Comparison of ENCODE assay signal across 15 cellular contexts in genomic region chr4:145066063-145066501, GRCh38. TPM values are rescaled to one million over a fixed set of nuclear protein-coding genes. Genes with fewer than 3 reads are reported as not detected.
DNase-seq lines count a peak whose midpoint lies in the region; ATAC-seq and TF ChIP-seq lines count a peak whose summit lies in the region.
"Had no signal": no experiment of that assay in that cellular context is flagged by ENCODE, and none has a peak within 500 bp of the region (broad histone marks: within the 10 kb centered on the region; RNA-seq: fewer than 3 reads in every experiment).

No MANE protein-coding gene starts in this region.

- H3K4me1 Mint-ChIP-seq in MCF 10A (ENCODE audit: insufficient read depth, unreplicated experiment): peaks cover 5% of the 10 kb centered on the region

- ATAC-seq in PC-3 (peak; percentile 51), HG02884 (IDR thresholded peaks at IDR 0.05; ENCODE audit: unreplicated experiment) (no peak), HG02840 (IDR thresholded peaks at IDR 0.05; ENCODE audit: low FRiP score, unreplicated experiment) (no peak)
- ATAC-seq: gastrocnemius medialis had no signal

- H3K27ac ChIP-seq in breast epithelium (no peak overlapping the region), PC-3 (ENCODE audit: low read length) (no peak overlapping the region), transverse colon (peak overlapping the region; percentile 39 to 74 (median 53))
- H3K27ac ChIP-seq: gastrocnemius medialis had no signal

- H2AFZ ChIP-seq in PC-3 (ENCODE audit: low read length): no peak overlapping the region

- TF ChIP-seq CTCF in MCF 10A (IDR thresholded peaks at IDR 0.05; ENCODE audit: unreplicated experiment): no peak
- no peak for TF ChIP-seq CTCF in breast epithelium (IDR thresholded peaks at IDR 0.05)
- no peak for TF ChIP-seq CTCF in PC-3 (conservative IDR thresholded peaks at IDR 0.05; ENCODE audit: low read depth, low read length)
- TF ChIP-seq CTCF in transverse colon (IDR thresholded peaks at IDR 0.05): no peak

- no peaks in the 10 kb centered on the region for H3K4me1 ChIP-seq in breast epithelium
- peaks cover 6% of the 10 kb centered on the region for H3K4me1 ChIP-seq in PC-3 (ENCODE audit: insufficient read depth, low read length)
- peaks cover 0 to 15% (median 7%) of the 10 kb centered on the region in 4 donors for H3K4me1 ChIP-seq in transverse colon
- H3K4me1 ChIP-seq: gastrocnemius medialis had no signal

- no peaks in the 10 kb centered on the region for H3K9me3 Mint-ChIP-seq in MCF 10A (ENCODE audit: unreplicated experiment)
- H3K9me3 Mint-ChIP-seq: dendritic cell treated with granulocyte-macrophage colony-stimulating factor and Interleukin-4, amounts not matched to agents 40 ng/mL and 50 ng/mL, for 4 days had no signal

- no peaks in the 10 kb centered on the region for H3K9me3 ChIP-seq in breast epithelium
- no peaks in the 10 kb centered on the region for H3K9me3 ChIP-seq in PC-3 (ENCODE audit: low read length)
- H3K9me3 ChIP-seq in transverse colon: no peaks in the 10 kb centered on the region
- H3K9me3 ChIP-seq: gastrocnemius medialis had no signal

- H3K27ac Mint-ChIP-seq in MCF 10A (ENCODE audit: low read depth, unreplicated experiment): peak overlapping the region; percentile 31
- H3K27ac Mint-ChIP-seq: dendritic cell treated with granulocyte-macrophage colony-stimulating factor and Interleukin-4, amounts not matched to agents 40 ng/mL and 50 ng/mL, for 4 days; progenitor cell of endocrine pancreas had no signal

- in situ Hi-C loops in transverse colon (cut with MboI; ENCODE audit: low pct_ligation_motif_present in 1 of 4, low pct_unique_long_range_greater_than_20kb in 1 of 4, low sequenced_read_pairs in 3 of 4): loop anchor here in 3 of 4 donors (10.0 to 25.0 kb wide), 3 partner anchors 454 to 891 kb away; no protein-coding TSS in a partner anchor

- BruUV-seq in MCF 10A (replicated peaks; lab: Mats Ljungman, UMichigan): no TSS peak
- BruUV-seq in PC-3 (replicated peaks; lab: Mats Ljungman, UMichigan): no TSS peak

- POLR2A ChIA-PET in MCF 10A (lab: Yijun Ruan, JAX): no interaction called here
- POLR2A ChIA-PET in PC-3 (lab: Charles Lee; ENCODE audit: unreplicated experiment): no interaction called here

- no peaks in the 10 kb centered on the region for H3K27me3 Mint-ChIP-seq in MCF 10A (ENCODE audit: insufficient read depth, unreplicated experiment)
- H3K27me3 Mint-ChIP-seq: dendritic cell treated with granulocyte-macrophage colony-stimulating factor and Interleukin-4, amounts not matched to agents 40 ng/mL and 50 ng/mL, for 4 days; progenitor cell of endocrine pancreas had no signal

- H3K36me3 ChIP-seq in breast epithelium (no peaks in the 10 kb centered on the region), PC-3 (ENCODE audit: low read depth, low read length) (peaks cover 4% of the 10 kb centered on the region; the same call in 1 of the 2 replicates), transverse colon (no peaks in the 10 kb centered on the region)
- H3K36me3 ChIP-seq: gastrocnemius medialis had no signal

- no peaks in the 10 kb centered on the region for H3K9me2 ChIP-seq in PC-3 (replicated peaks; ENCODE audit: low read length)

- peaks cover 26% of the 10 kb centered on the region for H3K36me3 Mint-ChIP-seq in MCF 10A (ENCODE audit: insufficient read depth, unreplicated experiment)

- TF ChIP-seq EP300 in transverse colon (IDR thresholded peaks at IDR 0.05; ENCODE audit: low read depth): no peak

- H3K27me3 ChIP-seq in breast epithelium (no peaks in the 10 kb centered on the region), PC-3 (ENCODE audit: low read length) (no peaks in the 10 kb centered on the region), transverse colon (no peaks in the 10 kb centered on the region)
- H3K27me3 ChIP-seq: gastrocnemius medialis had no signal

- DNase-seq in MCF 10A (ENCODE audit: unreplicated experiment) (no peak), breast epithelium (ENCODE audit: low spot score in 2 of 2) (no peak), PC-3 (no peak), iPS-NIHi7 (ENCODE audit: extremely low spot score) (peak; percentile 9), transverse colon (no peak), HUDEP-2 (lab: John Stamatoyannopoulos, UW; ENCODE audit: unreplicated experiment in 76 of 76) (no peak)
- DNase-seq: activated CD4-positive, alpha-beta T cell treated with anti-CD3 and anti-CD28 coated beads for 4 hours; activated gamma-delta T cell treated with Interleukin-2 at 50 U/mL for 16 hours; gastrocnemius medialis; Kasumi-1; NCI-H748 treated with DMSO at 0.1 percent for 48 hours had no signal

- no peaks in the 10 kb centered on the region for H4K20me1 ChIP-seq in PC-3 (ENCODE audit: low read length)

- intact Hi-C loops in MCF 10A (cut with micrococcal nuclease): loop anchor here (10.0 kb wide), 1 partner anchor 281 kb away; no protein-coding TSS in a partner anchor
- intact Hi-C loops in breast epithelium (cut with DNase I; ENCODE audit: low total_unique reads): no loop called here
- intact Hi-C loops in PC-3 (cut with micrococcal nuclease): loop anchor here (10.0 kb wide), 1 partner anchor 311 kb away; no protein-coding TSS in a partner anchor
- intact Hi-C loops in transverse colon (cut with DNase I; ENCODE audit: low total_unique reads): no loop called here

- TF ChIP-seq POLR2A in breast epithelium (IDR thresholded peaks at IDR 0.05) (no peak), transverse colon (IDR thresholded peaks at IDR 0.05) (no peak)

- H3K4me3 Mint-ChIP-seq in MCF 10A (ENCODE audit: unreplicated experiment): no peak overlapping the region
- H3K4me3 Mint-ChIP-seq: dendritic cell treated with granulocyte-macrophage colony-stimulating factor and Interleukin-4, amounts not matched to agents 40 ng/mL and 50 ng/mL, for 4 days had no signal

- CTCF ChIA-PET in MCF 10A (lab: Yijun Ruan, JAX) (interaction anchor here (0.6 kb wide), 1 partner anchor 26 kb away, joined by 4 read pairs; no protein-coding TSS in a partner anchor), PC-3 (lab: Charles Lee) (no interaction called here)

- no peaks in the 10 kb centered on the region for H3K79me2 ChIP-seq in PC-3 (ENCODE audit: low read length)

- H3K4me3 ChIP-seq in breast epithelium (no peak overlapping the region), PC-3 (ENCODE audit: low read length) (no peak overlapping the region), transverse colon (no peak overlapping the region)
- H3K4me3 ChIP-seq: gastrocnemius medialis had no signal

- H3K9ac ChIP-seq in PC-3 (ENCODE audit: low read length): no peak overlapping the region

- no peaks in the 10 kb centered on the region for H3F3A ChIP-seq in PC-3 (ENCODE audit: low read length, unreplicated experiment)

- WGBS in transverse colon (ENCODE audit: low coverage in 1 of 2), 2 donors: 40 to 51% methylated on average over 2 of the region's 2 CpGs

- no peak overlapping the region for H3K4me2 ChIP-seq in PC-3 (ENCODE audit: low read length)

RNA-seq across cellular contexts. Expression of gene ANAPC10, which starts 31.9 kb away (rescaled TPM):
- total RNA-seq in MCF 10A (2022) (32.2 and 38.9 TPM in 2 replicates), breast epithelium (10 to 100 TPM; 22.7 to 45.5 (median 38.0) TPM), PC-3 (2014; rRNA removed) (26.0 and 33.1 TPM in 2 replicates), transverse colon (10 to 100 TPM in 3 of 4 donors, 1 to 10 TPM in 1; 7.5 to 24.8 (median 15.4) TPM)

RNA-seq across cellular contexts. Expression of gene ABCE1, which starts 32.0 kb away (rescaled TPM):
- total RNA-seq in MCF 10A (2022) (136 and 140 TPM in 2 replicates), breast epithelium (10 to 100 TPM; 56.8 to 85.2 (median 78.0) TPM), PC-3 (2014; rRNA removed) (131 and 153 TPM in 2 replicates), transverse colon (10 to 100 TPM; 23.8 to 48.8 (median 35.7) TPM)

Comparison
In these comparisons a context has a peak if more than half of its experiments do, and no peak if none do; other contexts are left out.
1. intact Hi-C loops: an anchor here in MCF 10A (10.0 kb wide) and PC-3 (10.0 kb wide); none called in breast epithelium and transverse colon.
2. H3K27ac ChIP-seq: peak in transverse colon (4 of 4); none in breast epithelium (0 of 2) and PC-3 (single experiment).